8 cellular contexts compared by ENCODE assay signal in genomic region chr1:50978144-50978851, GRCh38. TPM values are rescaled to one million over a fixed set of nuclear protein-coding genes. Genes with fewer than 3 reads are reported as not detected.
DNase-seq lines count a peak whose midpoint lies in the region; ATAC-seq and TF ChIP-seq lines count a peak whose summit lies in the region.

No MANE protein-coding gene starts in this region.

- WGBS in body of pancreas, 2 donors, result 3 to 7% methylated on average over 17 to 40 of the region's 42 CpGs

- H3K36me3 ChIP-seq in GM06990 (ENCODE audit: control insufficient read depth, insufficient read depth, low read length), result no peaks in the 10 kb centered on the region; the same call in 1 of the 2 replicates
- no peaks in the 10 kb centered on the region for H3K36me3 ChIP-seq in body of pancreas (replicated peaks in 1 of 2; ENCODE audit: insufficient read depth in 1 of 2, low read depth in 2 of 2)
- H3K36me3 ChIP-seq in iPS-15b (ENCODE audit: control insufficient read depth, insufficient read depth, low read length), result no peaks in the 10 kb centered on the region

- TF ChIP-seq CTCF in GM06990 (IDR thresholded peaks at IDR 0.05; ENCODE audit: insufficient read depth, low read length, poor library complexity, severe bottlenecking) (no peak), body of pancreas (IDR thresholded peaks at IDR 0.05) (no peak)

- H3K27ac ChIP-seq in body of pancreas, result peak overlapping the region; percentile 82 to 97 (median 90)

- H3K27me3 ChIP-seq in GM06990 (replicated peaks; ENCODE audit: control insufficient read depth, insufficient read depth, low read length), result no peaks in the 10 kb centered on the region
- no peaks in the 10 kb centered on the region for H3K27me3 ChIP-seq in body of pancreas
- H3K27me3 ChIP-seq in iPS-15b (ENCODE audit: control insufficient read depth, insufficient read depth, low read length), result peaks cover 93% of the 10 kb centered on the region

- H3K9ac ChIP-seq in iPS-15b (ENCODE audit: low read depth, low read length), result no peak overlapping the region

- peak; percentile 75 for DNase-seq in GM06990 (ENCODE audit: extremely low read depth, insufficient read length)
- DNase-seq in KBM-7, result peak; percentile 82
- peak; percentile 76 to 85 (median 82) for DNase-seq in body of pancreas
- DNase-seq in sciatic nerve (ENCODE audit: low spot score), result peak; percentile 69
- no peak for DNase-seq in OCI-M2 (lab: John Stamatoyannopoulos, UW; ENCODE audit: unreplicated experiment)

- ATAC-seq in GM21737 (IDR thresholded peaks at IDR 0.05; ENCODE audit: unreplicated experiment) (peak; percentile 45), body of pancreas (peak; percentile 86), sciatic nerve (peak; percentile 67)

- H3K4me1 ChIP-seq in body of pancreas, result peaks cover 13% of the 10 kb centered on the region
- peaks cover 13% of the 10 kb centered on the region for H3K4me1 ChIP-seq in iPS-15b (ENCODE audit: control insufficient read depth, insufficient read depth, low read length)

- H3K4me3 ChIP-seq in GM06990 (replicated peaks; ENCODE audit: low read depth, low read length) (peak overlapping the region; percentile 88), body of pancreas (peak overlapping the region; percentile 15 to 83), iPS-15b (ENCODE audit: low read depth, low read length) (peak overlapping the region; percentile 50)

- H3K9me3 ChIP-seq in body of pancreas, result no peaks in the 10 kb centered on the region
- no peaks in the 10 kb centered on the region for H3K9me3 ChIP-seq in iPS-15b (ENCODE audit: control insufficient read depth, insufficient read depth, low read length)

- peak; percentile 71 for TF ChIP-seq POLR2A in Raji (IDR thresholded peaks at IDR 0.05; ENCODE audit: insufficient read depth, low read depth, low read length)
- peak; percentile 33 to 72 (median 72) for TF ChIP-seq POLR2A in body of pancreas (IDR thresholded peaks at IDR 0.05)

- in situ Hi-C loops in KBM-7 (cut with MboI; ENCODE audit: low pct_unique_long_range_greater_than_20kb, low sequenced_read_pairs), result no loop called here

- intact Hi-C loops in body of pancreas (cut with DNase I), result no loop called here
- intact Hi-C loops in sciatic nerve (cut with DNase I), result no loop called here

RNA-seq across cellular contexts. Expression of gene CDKN2C, which starts 8.3 kb away (rescaled TPM):
- total RNA-seq in body of pancreas (10 to 100 TPM in 1 of 2 donors, 1 to 10 TPM in 1; 7.6 to 11.9 TPM), sciatic nerve (17.2 TPM)

RNA-seq across cellular contexts. Expression of gene FAF1, which starts 18.2 kb away (rescaled TPM):
- 10 to 100 TPM; 17.8 to 27.5 TPM for total RNA-seq in body of pancreas
- 54.7 TPM for total RNA-seq in sciatic nerve
